6 cellular contexts compared by ENCODE assay signal in the genomic region with DNA sequence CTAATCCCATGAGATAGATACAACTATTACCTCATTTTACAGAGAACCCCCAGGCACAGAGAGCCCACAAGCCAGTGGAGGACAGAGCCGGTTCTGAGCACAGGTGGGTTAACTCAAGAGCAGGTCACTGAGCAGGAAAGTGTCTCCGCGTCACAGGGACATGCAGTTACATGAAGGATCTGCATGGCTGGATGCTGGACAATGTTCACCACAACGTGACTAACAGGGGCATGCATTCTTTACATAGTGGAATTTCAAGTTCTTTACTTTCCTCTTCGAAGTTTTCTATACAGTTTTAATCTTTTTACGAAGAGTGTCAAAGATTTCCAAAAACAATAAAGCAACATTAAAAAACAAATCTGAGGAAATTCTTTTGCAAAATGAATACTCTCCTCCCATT. TPM values are rescaled to one million over a fixed set of nuclear protein-coding genes. Genes with fewer than 3 reads are reported as not detected.
DNase-seq lines count a peak whose midpoint lies in the region; ATAC-seq, FAIRE-seq and TF ChIP-seq lines count a peak whose summit lies in the region.
"Not testable (repeated sequence)": the region's sequence is repeated elsewhere in the genome, so short reads cannot be mapped to it uniquely, and the experiment has no call there.

No MANE protein-coding gene starts in this region.

- peak overlapping the region; percentile 22 for H3K9ac ChIP-seq in keratinocyte (ENCODE audit: control insufficient read depth, extremely low read depth, insufficient read depth, low read length)

- not testable (repeated sequence) for TF ChIP-seq CTCF in WERI-Rb-1 (IDR thresholded peaks at IDR 0.05; ENCODE audit: low read depth, low read length); bronchial epithelial cell (IDR thresholded peaks at IDR 0.05; ENCODE audit: insufficient read depth, low read length, severe bottlenecking); epithelial cell of esophagus (IDR thresholded peaks at IDR 0.05; ENCODE audit: insufficient read depth, low read depth, low read length, missing control alignments); keratinocyte (optimal IDR thresholded peaks at IDR 0.05 in 1 of 3, IDR thresholded peaks at IDR 0.05 in 1 of 3, conservative IDR thresholded peaks at IDR 0.05 in 1 of 3; ENCODE audit: extremely low read depth in 1 of 3, insufficient read depth in 2 of 3, low read length in 3 of 3); thyroid gland (IDR thresholded peaks at IDR 0.05)

- not testable (repeated sequence) for H4K20me1 ChIP-seq in keratinocyte (ENCODE audit: control insufficient read depth, extremely low read depth, insufficient read depth, low read length)

- peak; percentile 95 for ATAC-seq in esophagus mucosa

- intact Hi-C loops in thyroid gland (cut with DNase I): not testable (repeated sequence)

- DNase-seq in WERI-Rb-1 (peak; percentile 20), bronchial epithelial cell (ENCODE audit: low read depth) (peak; percentile 79), epithelial cell of esophagus (ENCODE audit: low read depth) (peak; percentile 77), thyroid gland (peak; percentile 48 to 52)
- DNase-seq in keratinocyte (ENCODE audit: low read depth, low spot score): not testable (repeated sequence)

- H3K4me1 ChIP-seq in keratinocyte (ENCODE audit: control insufficient read depth, extremely low read depth, insufficient read depth, low read length); thyroid gland: not testable (repeated sequence)

- not testable (repeated sequence) for TF ChIP-seq POLR2A in thyroid gland (IDR thresholded peaks at IDR 0.05)

- not testable (repeated sequence) for H3K36me3 ChIP-seq in WERI-Rb-1; bronchial epithelial cell (ENCODE audit: control insufficient read depth, insufficient read depth, low read length); keratinocyte (ENCODE audit: control insufficient read depth in 2 of 2, extremely low read depth in 1 of 2, insufficient read depth in 2 of 2, low read length in 2 of 2); thyroid gland

- H3K27me3 ChIP-seq in WERI-Rb-1 (ENCODE audit: insufficient read depth, low read depth, severe bottlenecking); bronchial epithelial cell (ENCODE audit: control insufficient read depth, insufficient read depth, low read length); keratinocyte (ENCODE audit: control insufficient read depth, extremely low read depth, insufficient read depth, low read length); thyroid gland: not testable (repeated sequence)

- not testable (repeated sequence) for H2AFZ ChIP-seq in keratinocyte (ENCODE audit: control insufficient read depth, low read length)

- not testable (repeated sequence) for H3K79me2 ChIP-seq in keratinocyte (ENCODE audit: control insufficient read depth, insufficient read depth, low read length)

- not testable (repeated sequence) for H3K27ac ChIP-seq in WERI-Rb-1
- peak overlapping the region; percentile 40 for H3K27ac ChIP-seq in keratinocyte (ENCODE audit: control insufficient read depth, insufficient read depth, low read length)
- H3K27ac ChIP-seq in thyroid gland: peak overlapping the region in 2 of 3 donors; percentile 46 to 55

- H3K9me1 ChIP-seq in keratinocyte (ENCODE audit: control insufficient read depth, extremely low read depth, insufficient read depth, low read length): not testable (repeated sequence)

- H3K4me2 ChIP-seq in keratinocyte (ENCODE audit: control insufficient read depth, extremely low read depth, insufficient read depth, low read depth, low read length): not testable (repeated sequence)

- H3K4me3 ChIP-seq in WERI-Rb-1 (ENCODE audit: low read depth, low read length); epithelial cell of esophagus (ENCODE audit: low read length); keratinocyte (ENCODE audit: control insufficient read depth in 2 of 3, extremely low read depth in 1 of 3, insufficient read depth in 2 of 3, low read depth in 1 of 3, low read length in 3 of 3); thyroid gland (replicated peaks in 1 of 3): not testable (repeated sequence)
- H3K4me3 ChIP-seq in bronchial epithelial cell (ENCODE audit: low read depth, low read length): peak overlapping the region; percentile 28

- H3K9me3 ChIP-seq in WERI-Rb-1 (ENCODE audit: severe bottlenecking); keratinocyte (ENCODE audit: control insufficient read depth, low read depth, low read length); thyroid gland: not testable (repeated sequence)

- 45 to 49% methylated on average over 5 of the region's 6 CpGs for WGBS in thyroid gland, 2 donors

- FAIRE-seq in bronchial epithelial cell (lab: Jason Lieb, UNC) (peak; percentile 43), keratinocyte (lab: Jason Lieb, UNC) (peak; percentile 87)

- dilution Hi-C loops in keratinocyte (cut with MboI; ENCODE audit: extremely low pct_ligation_motif_present, low sequenced_read_pairs): not testable (repeated sequence)

RNA-seq across cellular contexts. Expression of a gene that starts 7.9 kb away (rescaled TPM):
- total RNA-seq in bronchial epithelial cell (97.4 and 174 TPM in 2 replicates), esophagus mucosa (155 TPM), thyroid gland (10 to 100 TPM; 53.6 to 70.2 (median 64.7) TPM)
- 167 to 194 TPM (median 189 TPM) in 3 replicates for polyA plus RNA-seq in keratinocyte
- 30.9 TPM for polyA plus RNA-seq in keratinocyte (2011; ENCODE audit: low read depth)
- 197 and 232 TPM in 2 replicates for polyA plus RNA-seq in keratinocyte (2011; cell fraction: cytosol; rRNA removed)
- 107 and 140 TPM in 2 replicates for polyA plus RNA-seq in keratinocyte (2011; cell fraction: nucleus; rRNA removed)
- 67.7 and 85.5 TPM in 2 replicates for polyA plus RNA-seq in keratinocyte (2012; ENCODE audit: low replicate concordance)
- polyA minus RNA-seq in keratinocyte: 55.7 to 240 TPM (median 139 TPM) in 3 replicates
- 75.2 TPM for polyA minus RNA-seq in keratinocyte (2011; cell fraction: cytosol; rRNA and poly(A)+ RNA removed)
- 31.5 and 73.3 TPM in 2 replicates for polyA minus RNA-seq in keratinocyte (2011; cell fraction: nucleus; rRNA and poly(A)+ RNA removed)
